In the genomic region with DNA sequence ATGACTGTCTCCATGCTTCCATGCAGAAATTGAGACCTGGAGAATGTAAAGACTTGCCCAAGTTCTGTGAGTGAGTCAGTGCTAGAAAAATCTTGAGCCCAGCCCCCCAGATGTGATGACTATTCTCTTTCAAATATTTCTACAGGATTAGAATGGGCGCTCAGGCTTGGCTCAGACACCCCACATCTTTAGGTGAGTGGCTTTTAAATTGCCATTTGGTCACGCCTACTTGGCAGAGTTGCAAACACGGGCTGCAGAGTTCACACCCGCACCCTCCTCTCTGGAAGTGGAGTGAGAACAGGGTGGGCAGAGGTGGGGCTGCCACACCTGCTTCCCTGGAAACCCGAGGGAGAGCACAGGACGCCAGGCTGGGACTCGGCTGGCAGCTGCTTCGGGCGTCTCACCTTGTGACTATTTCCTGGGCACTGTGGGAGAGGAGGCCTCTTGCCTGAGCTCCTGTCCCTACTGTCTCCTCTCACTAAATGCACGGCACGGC, we compare ENCODE assay signal across 10 cellular contexts. TPM values are rescaled to one million over a fixed set of nuclear protein-coding genes. Genes with fewer than 3 reads are reported as not detected.
DNase-seq lines count a peak whose midpoint lies in the region; ATAC-seq, FAIRE-seq and TF ChIP-seq lines count a peak whose summit lies in the region.
"Had no signal": no experiment of that assay in that cellular context is flagged by ENCODE, and none has a peak within 500 bp of the region (broad histone marks: within the 10 kb centered on the region; RNA-seq: fewer than 3 reads in every experiment).

No MANE protein-coding gene starts in this region.

- CTCF ChIA-PET in endothelial cell of umbilical vein (lab: Charles Lee): interaction anchor here (0.6 to 1.1 kb wide), 3 partner anchors 18 to 41 kb away, joined by 3 read pairs; no protein-coding TSS in a partner anchor

- no peaks in the 10 kb centered on the region for H3K9me3 ChIP-seq in endothelial cell of umbilical vein (replicated peaks; ENCODE audit: control insufficient read depth, insufficient read depth, low read length)

- dilution Hi-C loops in endothelial cell of umbilical vein (cut with MboI; ENCODE audit: extremely low pct_ligation_motif_present, low sequenced_read_pairs): no loop called here

- intact Hi-C loops in endothelial cell of umbilical vein (cut with micrococcal nuclease): no loop called here

- no peak for TF ChIP-seq POLR2A in H54 (IDR thresholded peaks at IDR 0.05; ENCODE audit: low read depth, low read length)
- TF ChIP-seq POLR2A in endothelial cell of umbilical vein (IDR thresholded peaks at IDR 0.05; ENCODE audit: low read depth, low read length): no peak

- H3K27me3 ChIP-seq in endothelial cell of umbilical vein (ENCODE audit: control insufficient read depth in 2 of 2, insufficient read depth in 2 of 2, low read length in 2 of 2): peaks cover 0 to 4% of the 10 kb centered on the region in 2 experiments

- POLR2A ChIA-PET in endothelial cell of umbilical vein (lab: Charles Lee): no interaction called here

- ATAC-seq in GM18873 (IDR thresholded peaks at IDR 0.05; ENCODE audit: low FRiP score, unreplicated experiment): no peak

- no peak overlapping the region for H3K9ac ChIP-seq in endothelial cell of umbilical vein (replicated peaks; ENCODE audit: extremely low read depth, insufficient read depth, low read length)

- H4K20me1 ChIP-seq in endothelial cell of umbilical vein (replicated peaks; ENCODE audit: control insufficient read depth, extremely low read depth, insufficient read depth, low read length): no peaks in the 10 kb centered on the region

- no peak for TF ChIP-seq CTCF in endothelial cell of umbilical vein (IDR thresholded peaks at IDR 0.05; ENCODE audit: extremely low read depth in 1 of 2, insufficient read depth in 1 of 2, low read depth in 1 of 2, low read length in 2 of 2)

- no peaks in the 10 kb centered on the region for H3K79me2 ChIP-seq in endothelial cell of umbilical vein (ENCODE audit: control insufficient read depth, insufficient read depth, low read length)

- no peaks in the 10 kb centered on the region for H3K4me1 ChIP-seq in endothelial cell of umbilical vein (ENCODE audit: control insufficient read depth, extremely low read depth, insufficient read depth, low read length)

- no TSS peak for BruUV-seq in endothelial cell of umbilical vein (replicated peaks; lab: Mats Ljungman, UMichigan)

- no peaks in the 10 kb centered on the region for H3K36me3 ChIP-seq in endothelial cell of umbilical vein (ENCODE audit: control insufficient read depth in 2 of 2, extremely low read depth in 1 of 2, insufficient read depth in 2 of 2, low read length in 2 of 2)

- no peaks in the 10 kb centered on the region for H3K9me1 ChIP-seq in endothelial cell of umbilical vein (replicated peaks; ENCODE audit: control insufficient read depth, extremely low read depth, insufficient read depth, low read length)

- no peak overlapping the region for H3K4me3 ChIP-seq in endothelial cell of umbilical vein (replicated peaks in 1 of 3; ENCODE audit: insufficient read depth in 1 of 3, low read depth in 1 of 3, low read length in 3 of 3)

- no peak overlapping the region for H3K4me2 ChIP-seq in endothelial cell of umbilical vein (ENCODE audit: insufficient read depth, low read length)

- H2AFZ ChIP-seq in endothelial cell of umbilical vein (ENCODE audit: low read depth, low read length): no peak overlapping the region

- DNase-seq in H54 (ENCODE audit: insufficient read length, low spot score): peak; percentile 88
- peak; percentile 59 for DNase-seq in NCI-H345 treated with DMSO at 0.1 percent for 48 hours (lab: John Stamatoyannopoulos, UW; ENCODE audit: unreplicated experiment)
- no peak for DNase-seq in endothelial cell of umbilical vein (ENCODE audit: low read depth, low spot score)
- DNase-seq in renal cortical epithelial cell (ENCODE audit: low read depth): peak; percentile 90
- DNase-seq in medulla oblongata (ENCODE audit: extremely low spot score): no peak
- DNase-seq in stimulated activated CD4-positive, alpha-beta T cell treated with anti-CD3 and anti-CD28 coated beads, Interleukin-15, amount 100 ng/mL, for 24 hours: no peak
- DNase-seq in T-helper 1 cell: no peak
- DNase-seq: activated gamma-delta T cell, NCI-H524 treated with DMSO at 0.1 percent for 48 hours had no signal

- FAIRE-seq in H54 (lab: Jason Lieb, UNC) (peak; percentile 20), endothelial cell of umbilical vein (lab: Jason Lieb, UNC) (no peak)

- no peak overlapping the region for H3K27ac ChIP-seq in endothelial cell of umbilical vein (ENCODE audit: insufficient read depth, low read depth, low read length)

TF ChIP-seq in endothelial cell of umbilical vein, 7 proteins besides CTCF, POLR2A, EP300 and RAD21:
- TF ChIP-seq FOS (IDR thresholded peaks at IDR 0.05; ENCODE audit: borderline replicate concordance, insufficient read depth, low read length): peak; percentile 27
- TF ChIP-seq, protein P1, sequence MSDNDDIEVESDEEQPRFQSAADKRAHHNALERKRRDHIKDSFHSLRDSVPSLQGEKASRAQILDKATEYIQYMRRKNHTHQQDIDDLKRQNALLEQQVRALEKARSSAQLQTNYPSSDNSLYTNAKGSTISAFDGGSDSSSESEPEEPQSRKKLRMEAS (IDR thresholded peaks at IDR 0.05; ENCODE audit: insufficient read depth, insufficient read length): no peak

RNA-seq across cellular contexts. Expression of a gene that starts 37.6 kb away (rescaled TPM):
- total RNA-seq in endothelial cell of umbilical vein: 0.55 and 0.60 TPM in 2 replicates
- polyA plus RNA-seq in endothelial cell of umbilical vein: 0.13 and 0.30 TPM in 2 replicates
- polyA plus RNA-seq in endothelial cell of umbilical vein (2011; cell fraction: cytosol; rRNA removed): 0.28 and 0.34 TPM in 2 replicates
- polyA plus RNA-seq in endothelial cell of umbilical vein (2011; cell fraction: nucleus; rRNA removed): 0.48 and 0.70 TPM in 2 replicates
- polyA plus RNA-seq in endothelial cell of umbilical vein (2012): 0.24 TPM in 1 of 2 replicates, not detected in the other
- 0.74 TPM in 1 of 2 replicates, not detected in the other for polyA minus RNA-seq in endothelial cell of umbilical vein
- not detected for polyA minus RNA-seq in endothelial cell of umbilical vein (2011; cell fraction: cytosol; rRNA and poly(A)+ RNA removed)
- polyA minus RNA-seq in endothelial cell of umbilical vein (2011; cell fraction: nucleus; rRNA and poly(A)+ RNA removed): 1.5 and 2.5 TPM in 2 replicates
- 3.1 TPM in 1 of 2 replicates, not detected in the other for total RNA-seq in renal cortical epithelial cell

Comparison
In these comparisons a context has a peak if more than half of its experiments do, and no peak if none do; other contexts are left out.
1. DNase-seq: peak in H54 (single experiment), NCI-H345 treated with DMSO at 0.1 percent for 48 hours (single experiment) and renal cortical epithelial cell (single experiment); none in endothelial cell of umbilical vein (single experiment), medulla oblongata (single experiment), stimulated activated CD4-positive, alpha-beta T cell treated with anti-CD3 and anti-CD28 coated beads, Interleukin-15, amount 100 ng/mL, for 24 hours (single experiment) and T-helper 1 cell (0 of 5).